ENCODE assay signal across 25 cellular contexts in genomic region chr5:173399846-173400245, GRCh38.
DNase-seq lines count a peak whose midpoint lies in the region; ATAC-seq and TF ChIP-seq lines count a peak whose summit lies in the region.
"Had no signal": no experiment of that assay in that cellular context is flagged by ENCODE, and none has a peak within 500 bp of the region (broad histone marks: within the 10 kb centered on the region; RNA-seq: fewer than 3 reads in every experiment).

No MANE protein-coding gene starts in this region.

- H3K4me1 ChIP-seq in BLaER1 treated with 17β-estradiol and CSF1 and Interleukin-3, amounts not matched to agents 10 nM and 100 nM: peaks cover 25 to 67% (median 57%) of the 10 kb centered on the region in 10 experiments
- H3K4me1 ChIP-seq in mesenchymal stem cell (ENCODE audit: control insufficient read depth, insufficient read depth, low read depth, low read length): no peaks in the 10 kb centered on the region

- no peak overlapping the region for H2AFZ ChIP-seq in mesenchymal stem cell (ENCODE audit: low read depth, low read length)

- no peaks in the 10 kb centered on the region for H3K27me3 Mint-ChIP-seq in activated naive CD8-positive, alpha-beta T cell treated with anti-CD3 and anti-CD28 coated beads for 36 hours
- H3K27me3 Mint-ChIP-seq: B cell; CD4-positive, CD25-positive, alpha-beta regulatory T cell had no signal

- H3K9me3 Mint-ChIP-seq in activated naive CD8-positive, alpha-beta T cell treated with anti-CD3 and anti-CD28 coated beads for 36 hours: peaks cover 2% of the 10 kb centered on the region

- in situ Hi-C loops in brain microvascular endothelial cell (cut with HindIII; ENCODE audit: low pct_ligation_motif_present, low sequenced_read_pairs): no loop called here

- H3K4ac ChIP-seq in mesenchymal stem cell (ENCODE audit: low read depth in 1 of 2, low read length in 2 of 2): no peak overlapping the region

- peaks cover 0 to 50% (median 12%) of the 10 kb centered on the region in 11 experiments; a peak in 14 of 22 replicates for H3K9me3 ChIP-seq in BLaER1 treated with 17β-estradiol and CSF1 and Interleukin-3, amounts not matched to agents 10 nM and 100 nM (replicated peaks in 1 of 11)
- H3K9me3 ChIP-seq in mesenchymal stem cell (ENCODE audit: control insufficient read depth, low read length): no peaks in the 10 kb centered on the region

- no peak overlapping the region; a peak in 1 of 22 replicates for H3K9ac ChIP-seq in BLaER1 treated with 17β-estradiol and CSF1 and Interleukin-3, amounts not matched to agents 10 nM and 100 nM
- no peak overlapping the region for H3K9ac ChIP-seq in mesenchymal stem cell (ENCODE audit: low read length)

- TF ChIP-seq CTCF in fibroblast of the aortic adventitia (IDR thresholded peaks at IDR 0.05; ENCODE audit: insufficient read depth, low read length): no peak
- TF ChIP-seq CTCF in brain microvascular endothelial cell (IDR thresholded peaks at IDR 0.05; ENCODE audit: low read depth, low read length, missing control alignments): no peak

- H3K27me3 ChIP-seq in BLaER1 treated with 17β-estradiol and CSF1 and Interleukin-3, amounts not matched to agents 10 nM and 100 nM: no peaks in the 10 kb centered on the region
- H3K27me3 ChIP-seq in mesenchymal stem cell (ENCODE audit: control insufficient read depth in 1 of 2, insufficient read depth in 1 of 2, low read length in 2 of 2) (no peaks in the 10 kb centered on the region), brain microvascular endothelial cell (replicated peaks) (no peaks in the 10 kb centered on the region)

- H3K79me1 ChIP-seq in mesenchymal stem cell (replicated peaks; ENCODE audit: low read length, poor library complexity, severe bottlenecking): no peaks in the 10 kb centered on the region

- H3K4me1 Mint-ChIP-seq in activated naive CD8-positive, alpha-beta T cell treated with anti-CD3 and anti-CD28 coated beads for 36 hours: no peaks in the 10 kb centered on the region
- H3K4me1 Mint-ChIP-seq: B cell; CD4-positive, alpha-beta memory T cell; CD4-positive, CD25-positive, alpha-beta regulatory T cell; CD8-positive, alpha-beta memory T cell had no signal

- no peak overlapping the region for H2BK120ac ChIP-seq in mesenchymal stem cell (ENCODE audit: low read depth, low read length)

- H3K18ac ChIP-seq in mesenchymal stem cell (ENCODE audit: low read depth in 1 of 2, low read length in 2 of 2): no peak overlapping the region

- H2BK12ac ChIP-seq in mesenchymal stem cell (ENCODE audit: low read length in 2 of 2): no peak overlapping the region

- no peak overlapping the region for H4K91ac ChIP-seq in mesenchymal stem cell (ENCODE audit: low read length)

- H3K4me3 ChIP-seq in BLaER1 treated with 17β-estradiol and CSF1 and Interleukin-3, amounts not matched to agents 10 nM and 100 nM: peak overlapping the region in 4 of 10 experiments; percentile 26 to 60 (median 52); a peak in 4 of 20 replicates
- H3K4me3 ChIP-seq in fibroblast of the aortic adventitia (ENCODE audit: low read depth, low read length) (no peak overlapping the region), mesenchymal stem cell (ENCODE audit: insufficient read depth in 1 of 2, low read depth in 1 of 2, low read length in 2 of 2) (no peak overlapping the region), brain microvascular endothelial cell (ENCODE audit: low read depth, low read length) (no peak overlapping the region)
- H3K4me3 ChIP-seq: GM12878 had no signal

- H3K36me3 ChIP-seq in BLaER1 treated with 17β-estradiol and CSF1 and Interleukin-3, amounts not matched to agents 10 nM and 100 nM: no peaks in the 10 kb centered on the region; a peak in 1 of 22 replicates
- H3K36me3 ChIP-seq in mesenchymal stem cell (ENCODE audit: control insufficient read depth in 1 of 2, insufficient read depth in 2 of 2, low read depth in 1 of 2, low read length in 2 of 2) (no peaks in the 10 kb centered on the region), brain microvascular endothelial cell (replicated peaks) (no peaks in the 10 kb centered on the region)

- H3K4me3 Mint-ChIP-seq in activated naive CD8-positive, alpha-beta T cell treated with anti-CD3 and anti-CD28 coated beads for 36 hours: no peak overlapping the region
- H3K4me3 Mint-ChIP-seq: B cell; CD14-positive monocyte; CD4-positive, alpha-beta memory T cell; CD4-positive, CD25-positive, alpha-beta regulatory T cell; CD8-positive, alpha-beta memory T cell had no signal

- WGBS in mesenchymal stem cell: no CpG with 5 or more reads among the region's 2 CpGs

- DNase-seq in fibroblast of the aortic adventitia (ENCODE audit: low read depth) (peak; percentile 63), mesenchymal stem cell (peak; percentile 22), brain microvascular endothelial cell (no peak)
- DNase-seq in activated naive CD8-positive, alpha-beta T cell treated with anti-CD3 and anti-CD28 coated beads for 36 hours: no peak
- DNase-seq in stimulated activated naive CD4-positive, alpha-beta T cell treated with Interleukin-2 at 50 U/mL for 16 hours (lab: John Stamatoyannopoulos, UW): no peak
- DNase-seq: 8988T; ACHN; AML-193; C1 segment of cervical spinal cord; CD4-positive, alpha-beta memory T cell; CD4-positive, CD25-positive, alpha-beta regulatory T cell; CD8-positive, alpha-beta memory T cell; COR-L47; DMS 273 treated with DMSO at 0.1 percent for 48 hours; DMS153; DMS53; DMS79; DND-41; EL; GDM1 had no signal

- H2AK5ac ChIP-seq in mesenchymal stem cell (ENCODE audit: low read length, severe bottlenecking): no peak overlapping the region

- no peak overlapping the region for H3K14ac ChIP-seq in mesenchymal stem cell (ENCODE audit: low read length in 2 of 2)

- no peaks in the 10 kb centered on the region for H4K20me1 ChIP-seq in BLaER1 treated with 17β-estradiol and CSF1 and Interleukin-3, amounts not matched to agents 10 nM and 100 nM

- no peaks in the 10 kb centered on the region for H3K36me3 Mint-ChIP-seq in activated naive CD8-positive, alpha-beta T cell treated with anti-CD3 and anti-CD28 coated beads for 36 hours
- H3K36me3 Mint-ChIP-seq: CD14-positive monocyte; CD4-positive, alpha-beta memory T cell; CD4-positive, CD25-positive, alpha-beta regulatory T cell; CD8-positive, alpha-beta memory T cell had no signal

- no peak overlapping the region for H2BK15ac ChIP-seq in mesenchymal stem cell (ENCODE audit: low read depth, poor library complexity, severe bottlenecking)

- no peak overlapping the region for H2BK5ac ChIP-seq in mesenchymal stem cell (ENCODE audit: low read depth, low read length, poor library complexity, severe bottlenecking)

- H3K27ac ChIP-seq in BLaER1 treated with 17β-estradiol and CSF1 and Interleukin-3, amounts not matched to agents 10 nM and 100 nM: peak overlapping the region in 9 of 11 experiments; percentile 76 to 95 (median 91); a peak in 13 of 22 replicates
- no peak overlapping the region for H3K27ac ChIP-seq in mesenchymal stem cell (ENCODE audit: low read length, poor library complexity, severe bottlenecking)
- H3K27ac ChIP-seq in brain microvascular endothelial cell: no peak overlapping the region

- H4K8ac ChIP-seq in mesenchymal stem cell (ENCODE audit: low read length): no peak overlapping the region

- no peak overlapping the region for H3K23ac ChIP-seq in mesenchymal stem cell (ENCODE audit: low read length in 2 of 2)

- no peak overlapping the region for H3K27ac Mint-ChIP-seq in activated naive CD8-positive, alpha-beta T cell treated with anti-CD3 and anti-CD28 coated beads for 36 hours
- H3K27ac Mint-ChIP-seq: B cell; CD4-positive, alpha-beta memory T cell; CD4-positive, CD25-positive, alpha-beta regulatory T cell; CD8-positive, alpha-beta memory T cell had no signal

- peak overlapping the region in 8 of 11 experiments; percentile 77 to 90 (median 82); a peak in 14 of 22 replicates for H3K4me2 ChIP-seq in BLaER1 treated with 17β-estradiol and CSF1 and Interleukin-3, amounts not matched to agents 10 nM and 100 nM
- H3K4me2 ChIP-seq in mesenchymal stem cell (ENCODE audit: low read length, poor library complexity, severe bottlenecking): no peak overlapping the region

- no peak for ATAC-seq in HG03457 (IDR thresholded peaks at IDR 0.05; ENCODE audit: unreplicated experiment)
- ATAC-seq: GM12878 had no signal

Comparison
In these comparisons a context has a peak if more than half of its experiments do, and no peak if none do; other contexts are left out.
1. H3K27ac ChIP-seq: peak in BLaER1 treated with 17β-estradiol and CSF1 and Interleukin-3, amounts not matched to agents 10 nM and 100 nM (9 of 11); none in mesenchymal stem cell (single experiment) and brain microvascular endothelial cell (single experiment).
2. DNase-seq: peak in fibroblast of the aortic adventitia (single experiment) and mesenchymal stem cell (single experiment); none in activated naive CD8-positive, alpha-beta T cell treated with anti-CD3 and anti-CD28 coated beads for 36 hours (single experiment), brain microvascular endothelial cell (single experiment) and stimulated activated naive CD4-positive, alpha-beta T cell treated with Interleukin-2 at 50 U/mL for 16 hours (single experiment).